In genomic region chr19:34232566-34233481, GRCh38 we compare ENCODE assay signal across 8 cellular contexts. TPM values are rescaled to one million over a fixed set of nuclear protein-coding genes. Genes with fewer than 3 reads are reported as not detected.
DNase-seq lines count a peak whose midpoint lies in the region; ATAC-seq and TF ChIP-seq lines count a peak whose summit lies in the region.

No MANE protein-coding gene starts in this region.

- H2AFZ ChIP-seq in GM23338 = no peak overlapping the region

- 3% methylated on average over 11 of the region's 11 CpGs for WGBS in aorta, 2 donors

- no peaks in the 10 kb centered on the region for H3K79me2 ChIP-seq in GM23338 (replicated peaks; ENCODE audit: insufficient read depth)

- ATAC-seq in GM23338 (no peak), SK-N-SH treated with all-trans-retinoic acid at 6 μM for 48 hours (peak; percentile 92), aorta (ENCODE audit: low FRiP score) (peak; percentile 89), HG02884 (IDR thresholded peaks at IDR 0.05; ENCODE audit: unreplicated experiment) (no peak)
- ATAC-seq in effector memory CD8-positive, alpha-beta T cell (replicated peaks) = peak; percentile 61

- intact Hi-C loops in aorta (cut with DNase I) = no loop called here

- H3K4me1 ChIP-seq in GM23338 (ENCODE audit: insufficient read depth) (peaks cover 34% of the 10 kb centered on the region), aorta (ENCODE audit: control insufficient read depth in 1 of 2, insufficient read depth in 2 of 2, low read length in 2 of 2) (peaks cover 0 to 9% of the 10 kb centered on the region in 2 donors)

- no peaks in the 10 kb centered on the region for H3K9me3 ChIP-seq in aorta (ENCODE audit: control insufficient read depth, low read length)

- peaks cover 26% of the 10 kb centered on the region for H3F3A ChIP-seq in GM23338 (replicated peaks; ENCODE audit: low read depth)

- no peaks in the 10 kb centered on the region for H3K27me3 ChIP-seq in GM23338 (ENCODE audit: insufficient read depth)
- no peaks in the 10 kb centered on the region for H3K27me3 ChIP-seq in aorta (ENCODE audit: control insufficient read depth in 1 of 2, insufficient read depth in 2 of 2, low read length in 1 of 2)

- peaks cover 37% of the 10 kb centered on the region for H3K4me1 Mint-ChIP-seq in GM23338
- peaks cover 7 to 11% of the 10 kb centered on the region in 2 donors for H3K4me1 Mint-ChIP-seq in effector memory CD8-positive, alpha-beta T cell (ENCODE audit: low read depth in 2 of 2)

- no peaks in the 10 kb centered on the region for H3K9me2 ChIP-seq in GM23338 (ENCODE audit: insufficient read depth)

- DNase-seq in COLO829 (ENCODE audit: low spot score) (peak; percentile 93), GM23338 (ENCODE audit: low spot score) (no peak), mucosa of gallbladder (ENCODE audit: low spot score) (peak; percentile 14), aorta (peak; percentile 82 to 86)
- no peak for DNase-seq in effector memory CD8-positive, alpha-beta T cell
- no peak for DNase-seq in stimulated activated naive CD4-positive, alpha-beta T cell (lab: John Stamatoyannopoulos, UW)

- no peaks in the 10 kb centered on the region; the same call in none of the 2 replicates for H4K20me1 ChIP-seq in GM23338 (replicated peaks; ENCODE audit: insufficient read depth)

- H3K27me3 Mint-ChIP-seq in GM23338 (ENCODE audit: insufficient read depth, low read depth, poor library complexity) = peaks cover 5% of the 10 kb centered on the region
- H3K27me3 Mint-ChIP-seq in effector memory CD8-positive, alpha-beta T cell = no peaks in the 10 kb centered on the region

- H3K27ac Mint-ChIP-seq in GM23338 = peak overlapping the region; percentile 82
- peak overlapping the region; percentile 7 to 86 for H3K27ac Mint-ChIP-seq in effector memory CD8-positive, alpha-beta T cell

- H3K36me3 ChIP-seq in GM23338 (ENCODE audit: insufficient read depth) = peaks cover 16% of the 10 kb centered on the region
- peaks cover 0 to 2% of the 10 kb centered on the region in 2 donors for H3K36me3 ChIP-seq in aorta (ENCODE audit: control insufficient read depth in 1 of 2, insufficient read depth in 2 of 2, low read length in 1 of 2)

- no peaks in the 10 kb centered on the region; the same call in 2 of the 3 replicates for H3K9me3 Mint-ChIP-seq in GM23338
- no peaks in the 10 kb centered on the region for H3K9me3 Mint-ChIP-seq in effector memory CD8-positive, alpha-beta T cell

- H3K4me3 Mint-ChIP-seq in GM23338 = no peak overlapping the region
- no peak overlapping the region for H3K4me3 Mint-ChIP-seq in effector memory CD8-positive, alpha-beta T cell

- H3K36me3 Mint-ChIP-seq in GM23338 (ENCODE audit: low read depth) = peaks cover 24% of the 10 kb centered on the region
- peaks cover 29% of the 10 kb centered on the region for H3K36me3 Mint-ChIP-seq in effector memory CD8-positive, alpha-beta T cell (ENCODE audit: insufficient read depth)

- no peak overlapping the region for H3K4me2 ChIP-seq in GM23338

- H3K27ac ChIP-seq in GM23338 (ENCODE audit: low read depth) (peak overlapping the region; percentile 76; the same call in 1 of the 2 replicates), aorta (ENCODE audit: low read depth in 1 of 2, low read length in 2 of 2) (peak overlapping the region; percentile 14 to 85)

- H3K4me3 ChIP-seq in GM23338 (no peak overlapping the region), aorta (ENCODE audit: low read length in 2 of 2) (no peak overlapping the region)

- TF ChIP-seq CTCF in GM23338 (conservative IDR thresholded peaks at IDR 0.05; ENCODE audit: low read depth in 2 of 2) = no peak

TF ChIP-seq in GM23338, 12 proteins besides CTCF, POLR2A, EP300 and RAD21 (continues in another document):
- no peak for TF ChIP-seq REST (IDR thresholded peaks at IDR 0.05; ENCODE audit: unreplicated experiment)
- no peak for TF ChIP-seq EZH2phosphoT487 (IDR thresholded peaks at IDR 0.05; ENCODE audit: unreplicated experiment)
- no peak for TF ChIP-seq POLR2AphosphoS5 (IDR thresholded peaks at IDR 0.05; ENCODE audit: low read depth)
- TF ChIP-seq CREB1 (CRISPR knock-in tag; IDR thresholded peaks at IDR 0.05; ENCODE audit: low read depth) = no peak
- TF ChIP-seq ZNF331 (CRISPR knock-in tag; IDR thresholded peaks at IDR 0.05; ENCODE audit: low read depth) = no peak
- no peak for TF ChIP-seq NANOG (IDR thresholded peaks at IDR 0.05; ENCODE audit: borderline replicate concordance)
- no peak for TF ChIP-seq ZNF114 (CRISPR knock-in tag; IDR thresholded peaks at IDR 0.05)
- no peak for TF ChIP-seq JUNB (IDR thresholded peaks at IDR 0.05; ENCODE audit: unreplicated experiment)
- TF ChIP-seq STAT1 (IDR thresholded peaks at IDR 0.05; ENCODE audit: unreplicated experiment) = no peak

TF ChIP-seq in SK-N-SH treated with all-trans-retinoic acid at 6 μM for 48 hours, 23 proteins besides CTCF, POLR2A, EP300 and RAD21:
- TF ChIP-seq TCF4 (CRISPR knock-in tag; IDR thresholded peaks at IDR 0.05; ENCODE audit: borderline replicate concordance) (no peak), ESRRG (CRISPR knock-in tag; IDR thresholded peaks at IDR 0.05) (no peak), ARNTL (CRISPR knock-in tag; IDR thresholded peaks at IDR 0.05; ENCODE audit: borderline replicate concordance, low read depth) (no peak), CSDC2 (CRISPR knock-in tag; IDR thresholded peaks at IDR 0.05) (peak; percentile 38; the same call in 1 of the 2 replicates)
- TF ChIP-seq, protein P1, sequence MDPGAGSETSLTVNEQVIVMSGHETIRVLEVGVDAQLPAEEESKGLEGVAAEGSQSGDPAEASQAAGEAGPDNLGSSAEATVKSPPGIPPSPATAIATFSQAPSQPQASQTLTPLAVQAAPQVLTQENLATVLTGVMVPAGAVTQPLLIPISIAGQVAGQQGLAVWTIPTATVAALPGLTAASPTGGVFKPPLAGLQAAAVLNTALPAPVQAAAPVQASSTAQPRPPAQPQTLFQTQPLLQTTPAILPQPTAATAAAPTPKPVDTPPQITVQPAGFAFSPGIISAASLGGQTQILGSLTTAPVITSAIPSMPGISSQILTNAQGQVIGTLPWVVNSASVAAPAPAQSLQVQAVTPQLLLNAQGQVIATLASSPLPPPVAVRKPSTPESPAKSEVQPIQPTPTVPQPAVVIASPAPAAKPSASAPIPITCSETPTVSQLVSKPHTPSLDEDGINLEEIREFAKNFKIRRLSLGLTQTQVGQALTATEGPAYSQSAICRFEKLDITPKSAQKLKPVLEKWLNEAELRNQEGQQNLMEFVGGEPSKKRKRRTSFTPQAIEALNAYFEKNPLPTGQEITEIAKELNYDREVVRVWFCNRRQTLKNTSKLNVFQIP (CRISPR knock-in tag; IDR thresholded peaks at IDR 0.05; ENCODE audit: borderline replicate concordance, low read depth) = no peak

RNA-seq across cellular contexts. Expression of gene GARRE1, which starts 21.5 kb away (rescaled TPM):
- total RNA-seq in GM23338 (2014; rRNA removed; shearing (Covaris generic)) = 16.0 and 19.4 TPM in 2 replicates
- polyA plus RNA-seq in GM23338 (2016; fragmentation: Nextera tagmentation; extraction: Ambion mirVana) (20.0 and 23.5 TPM in 2 replicates), aorta (10 to 100 TPM in 1 of 2 donors, 1 to 10 TPM in 1; 3.0 to 11.3 TPM)
- total RNA-seq in mucosa of gallbladder (27.7 TPM), aorta (10 to 100 TPM; 49.0 to 73.2 TPM)

Comparison
In these comparisons a context has a peak if more than half of its experiments do, and no peak if none do; other contexts are left out.
1. DNase-seq: peak in COLO829 (single experiment), mucosa of gallbladder (single experiment) and aorta (2 of 2); none in GM23338 (single experiment), effector memory CD8-positive, alpha-beta T cell (0 of 3) and stimulated activated naive CD4-positive, alpha-beta T cell (0 of 6).
2. ATAC-seq: peak in SK-N-SH treated with all-trans-retinoic acid at 6 μM for 48 hours (single experiment), effector memory CD8-positive, alpha-beta T cell (single experiment) and aorta (single experiment); none in GM23338 (single experiment) and HG02884 (single experiment).